Comparison of ENCODE assay signal across 1 cellular context in the genomic region with DNA sequence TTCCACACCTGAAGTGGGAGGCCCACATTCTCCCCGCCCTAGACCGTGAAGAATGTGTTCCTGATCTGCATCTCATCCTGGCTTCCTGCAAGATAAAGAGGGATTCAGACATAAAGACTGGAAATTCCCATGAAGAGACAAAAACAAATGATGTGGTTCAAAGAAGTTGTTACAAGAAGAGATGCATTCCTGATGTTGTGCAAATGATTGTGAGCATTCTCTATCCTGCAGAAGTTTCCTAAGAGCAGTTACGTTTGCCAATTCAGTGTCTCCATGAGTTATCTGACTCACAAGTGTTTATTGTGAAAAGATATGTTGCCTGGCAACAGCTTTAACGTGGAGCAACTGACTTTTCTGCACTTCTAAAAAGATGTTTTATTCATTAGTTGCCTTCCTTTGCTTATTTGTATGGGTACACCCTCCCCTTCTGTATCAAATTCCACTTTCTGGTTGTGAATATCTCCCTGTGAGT.
TF ChIP-seq lines count a peak whose summit lies in the region.

No MANE protein-coding gene starts in this region.

TF ChIP-seq in H1, 55 proteins besides CTCF, POLR2A, EP300 and RAD21 (continued from another document):
- TF ChIP-seq CHD7 (IDR thresholded peaks at IDR 0.05; ENCODE audit: insufficient replicate concordance, low read length) (peak; percentile 24), CREB1 (IDR thresholded peaks at IDR 0.05) (no peak), MAFK (IDR thresholded peaks at IDR 0.05; ENCODE audit: low read depth, low read length) (no peak), HDAC2 (IDR thresholded peaks at IDR 0.05; ENCODE audit: borderline replicate concordance in 1 of 2, low read depth in 2 of 2, low read length in 2 of 2) (no peak), JUN (IDR thresholded peaks at IDR 0.05; ENCODE audit: low read depth, low read length) (no peak)
